ENCODE assay signal across 16 cellular contexts in the genomic region with DNA sequence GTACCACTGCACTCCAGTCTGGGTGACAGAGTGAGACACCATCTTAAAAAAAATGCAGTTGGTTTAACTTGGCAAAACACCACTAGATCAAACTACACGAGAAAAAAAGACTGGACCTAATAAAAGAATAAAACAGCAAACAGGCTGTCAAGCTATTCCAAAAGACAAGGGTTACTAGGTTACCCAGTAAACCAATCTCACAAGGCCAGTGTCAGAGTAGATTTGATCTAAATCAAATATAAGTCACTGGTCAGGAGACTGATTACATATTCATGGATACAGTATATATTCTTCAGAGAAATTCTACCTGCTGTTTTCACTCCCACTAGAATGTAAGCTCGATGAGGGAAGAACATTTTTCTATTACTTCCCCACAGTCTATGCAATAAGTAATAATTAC. TPM values are rescaled to one million over a fixed set of nuclear protein-coding genes. Genes with fewer than 3 reads are reported as not detected.
DNase-seq lines count a peak whose midpoint lies in the region; ATAC-seq, FAIRE-seq and TF ChIP-seq lines count a peak whose summit lies in the region.
"Had no signal": no experiment of that assay in that cellular context is flagged by ENCODE, and none has a peak within 500 bp of the region (broad histone marks: within the 10 kb centered on the region; RNA-seq: fewer than 3 reads in every experiment).

No MANE protein-coding gene starts in this region.

- SMC1A ChIA-PET in GM12878 (lab: Charles Lee; ENCODE audit: uncharacterized antibody, unreplicated experiment): interaction anchor here (0.8 to 1.4 kb wide), 3 partner anchors 9 to 232 kb away, joined by 3 to 4 read pairs (median 3); no protein-coding TSS in a partner anchor

- H3K4me1 ChIP-seq in GM12878 (ENCODE audit: control insufficient read depth, insufficient read depth, low read length) (no peaks in the 10 kb centered on the region; the same call in 1 of the 2 replicates), BE2C (no peaks in the 10 kb centered on the region)

- ATAC-seq in GM12878 (no peak), GM18907 (IDR thresholded peaks at IDR 0.05; ENCODE audit: unreplicated experiment) (no peak), GM21423 (IDR thresholded peaks at IDR 0.05; ENCODE audit: unreplicated experiment) (no peak)
- ATAC-seq: K562; pancreas; stimulated activated effector memory CD8-positive, alpha-beta T cell treated with anti-CD3 and anti-CD28 coated beads, Interleukin-12 subunit alpha, Interleukin-12 subunit beta, amount 100 ng/mL, for 72 hours had no signal

- no peak for TF ChIP-seq EP300 in GM12878 (IDR thresholded peaks at IDR 0.05; ENCODE audit: borderline replicate concordance in 1 of 2, control insufficient read depth in 1 of 2, low read depth in 2 of 2, low read length in 2 of 2)

- H3K4me2 ChIP-seq in GM12878 (ENCODE audit: control insufficient read depth, insufficient read depth): peak overlapping the region; percentile 59; the same call in 1 of the 2 replicates

- no peaks in the 10 kb centered on the region for H3K9me3 ChIP-seq in GM12878 (replicated peaks; ENCODE audit: control insufficient read depth, insufficient read depth, low read length)
- H3K9me3 ChIP-seq in BE2C: no peaks in the 10 kb centered on the region
- H3K9me3 ChIP-seq: left ventricle myocardium inferior, pancreas had no signal

- peak overlapping the region; percentile 99 for H3K4me3 Mint-ChIP-seq in HFFc6
- H3K4me3 Mint-ChIP-seq in mesothelial cell of epicardium: peak overlapping the region; percentile 48
- no peak overlapping the region for H3K4me3 Mint-ChIP-seq in activated CD4-positive, alpha-beta T cell treated with anti-CD3 and anti-CD28 coated beads, Interleukin-2, amount 10 ng/mL, durations not matched to agents 7 days and 5 days

- no peak for DNase-seq in HFFc6
- no peak for DNase-seq in GM12878 (ENCODE audit: low read depth, low spot score)
- DNase-seq in mesothelial cell of epicardium (ENCODE audit: low spot score in 2 of 2, unreplicated experiment in 2 of 2): no peak
- DNase-seq in activated CD4-positive, alpha-beta T cell treated with anti-CD3 and anti-CD28 coated beads, Interleukin-2, amount 10 ng/mL, durations not matched to agents 7 days and 5 days: no peak
- DNase-seq in BE2C: no peak
- DNase-seq: activated CD8-positive, alpha-beta memory T cell treated with anti-CD3 and anti-CD28 coated beads for 24 hours; head of caudate nucleus; left ventricle myocardium inferior; NCI-H2081 treated with DMSO at 0.1 percent for 48 hours; pancreas; T-helper 9 cell had no signal

- H3K36me3 Mint-ChIP-seq in HFFc6 (ENCODE audit: low read depth): peaks cover 26% of the 10 kb centered on the region
- H3K36me3 Mint-ChIP-seq in mesothelial cell of epicardium: peaks cover 13% of the 10 kb centered on the region
- peaks cover 28% of the 10 kb centered on the region for H3K36me3 Mint-ChIP-seq in activated CD4-positive, alpha-beta T cell treated with anti-CD3 and anti-CD28 coated beads, Interleukin-2, amount 10 ng/mL, durations not matched to agents 7 days and 5 days (ENCODE audit: low read depth)

- no peaks in the 10 kb centered on the region for H4K20me1 ChIP-seq in GM12878 (ENCODE audit: control insufficient read depth, insufficient read depth)

- peaks cover 0 to 13% of the 10 kb centered on the region in 2 experiments; a peak in 3 of 4 replicates for H3K36me3 ChIP-seq in GM12878 (ENCODE audit: control insufficient read depth in 2 of 2, insufficient read depth in 2 of 2, low read length in 1 of 2)
- H3K36me3 ChIP-seq in BE2C: peaks cover 31% of the 10 kb centered on the region

- 0 out of 2 replicates have a peak overlapping the region, but pooled peaks have one; percentile 6 for H3K4me3 ChIP-seq in GM12878
- no peak overlapping the region for H3K4me3 ChIP-seq in BE2C (ENCODE audit: low read depth, low read length)
- H3K4me3 ChIP-seq: K562, pancreas had no signal

- H3K79me2 ChIP-seq in GM12878 (ENCODE audit: control insufficient read depth, insufficient read depth, low read length): peaks cover 58% of the 10 kb centered on the region

- TF ChIP-seq CTCF in 22Rv1 (IDR thresholded peaks at IDR 0.05) (no peak), HFFc6 (IDR thresholded peaks at IDR 0.05) (no peak), GM12878 (IDR thresholded peaks at IDR 0.05 in 2 of 3, conservative IDR thresholded peaks at IDR 0.05 in 1 of 3; ENCODE audit: control insufficient read depth in 2 of 3, extremely low read depth in 1 of 3, insufficient read depth in 1 of 3, low read depth in 3 of 3, low read length in 3 of 3) (no peak), mesothelial cell of epicardium (IDR thresholded peaks at IDR 0.05; ENCODE audit: unreplicated experiment) (no peak), BE2C (IDR thresholded peaks at IDR 0.05; ENCODE audit: low read depth, low read length) (no peak)

- WGBS in GM12878 (ENCODE audit: insufficient coverage, insufficient replicate concordance, low lambda C conversion rate, missing lambda C conversion rate): 48% methylated on average over 2 of the region's 2 CpGs

- no peak overlapping the region for H2AFZ ChIP-seq in GM12878 (ENCODE audit: control insufficient read depth, low read depth, low read length)

- H3K27ac Mint-ChIP-seq in HFFc6 (peak overlapping the region; percentile 66), mesothelial cell of epicardium (peak overlapping the region; percentile 67)
- H3K27ac Mint-ChIP-seq in activated CD4-positive, alpha-beta T cell treated with anti-CD3 and anti-CD28 coated beads, Interleukin-2, amount 10 ng/mL, durations not matched to agents 7 days and 5 days: no peak overlapping the region
- H3K27ac Mint-ChIP-seq: stimulated activated effector memory CD8-positive, alpha-beta T cell treated with anti-CD3 and anti-CD28 coated beads, Interleukin-12 subunit alpha, Interleukin-12 subunit beta, amount 100 ng/mL, for 72 hours had no signal

- H3K9me3 Mint-ChIP-seq in HFFc6: no peaks in the 10 kb centered on the region
- H3K9me3 Mint-ChIP-seq in mesothelial cell of epicardium: peaks cover 5% of the 10 kb centered on the region
- no peaks in the 10 kb centered on the region for H3K9me3 Mint-ChIP-seq in activated CD4-positive, alpha-beta T cell treated with anti-CD3 and anti-CD28 coated beads, Interleukin-2, amount 10 ng/mL, durations not matched to agents 7 days and 5 days
- H3K9me3 Mint-ChIP-seq: stimulated activated effector memory CD8-positive, alpha-beta T cell treated with anti-CD3 and anti-CD28 coated beads, Interleukin-12 subunit alpha, Interleukin-12 subunit beta, amount 100 ng/mL, for 72 hours had no signal

- H3K9ac ChIP-seq in GM12878 (ENCODE audit: control insufficient read depth, insufficient read depth, low read length): no peak overlapping the region

- peaks cover 45% of the 10 kb centered on the region for H3K4me1 Mint-ChIP-seq in HFFc6 (ENCODE audit: low read depth)
- peaks cover 38% of the 10 kb centered on the region for H3K4me1 Mint-ChIP-seq in mesothelial cell of epicardium
- H3K4me1 Mint-ChIP-seq in activated CD4-positive, alpha-beta T cell treated with anti-CD3 and anti-CD28 coated beads, Interleukin-2, amount 10 ng/mL, durations not matched to agents 7 days and 5 days: peaks cover 39% of the 10 kb centered on the region

- H3K27ac ChIP-seq in 22Rv1 (peak overlapping the region; percentile 97), GM12878 (ENCODE audit: control insufficient read depth, insufficient read depth) (no peak overlapping the region)
- H3K27ac ChIP-seq: left ventricle myocardium inferior, pancreas had no signal

- RAD21 ChIA-PET in GM12878 (lab: Charles Lee; ENCODE audit: unreplicated experiment): no interaction called here

- CTCF ChIA-PET in GM12878 (lab: Yijun Ruan, JAX): interaction anchor here (0.6 to 1.6 kb wide), 2 partner anchors 22 to 117 kb away, joined by 3 read pairs; no protein-coding TSS in a partner anchor
- CTCF ChIA-PET in activated CD4-positive, alpha-beta T cell treated with anti-CD3 and anti-CD28 coated beads, Interleukin-2, amount 10 ng/mL, durations not matched to agents 7 days and 5 days (lab: Charles Lee): interaction anchor here (0.8 kb wide), 1 partner anchor 13 kb away, joined by 3 read pairs; no protein-coding TSS in a partner anchor

- no peak for TF ChIP-seq RAD21 in GM12878 (IDR thresholded peaks at IDR 0.05; ENCODE audit: insufficient read depth, low read depth, low read length)

- H3K27me3 ChIP-seq in GM12878 (replicated peaks in 1 of 2; ENCODE audit: control insufficient read depth in 2 of 2, insufficient read depth in 2 of 2, low read length in 1 of 2) (no peaks in the 10 kb centered on the region), BE2C (no peaks in the 10 kb centered on the region)
- H3K27me3 ChIP-seq: pancreas had no signal

- no peaks in the 10 kb centered on the region for H3K27me3 Mint-ChIP-seq in HFFc6 (ENCODE audit: insufficient read depth)
- H3K27me3 Mint-ChIP-seq in mesothelial cell of epicardium (ENCODE audit: low read depth): no peaks in the 10 kb centered on the region
- no peaks in the 10 kb centered on the region for H3K27me3 Mint-ChIP-seq in activated CD4-positive, alpha-beta T cell treated with anti-CD3 and anti-CD28 coated beads, Interleukin-2, amount 10 ng/mL, durations not matched to agents 7 days and 5 days

- no peak for TF ChIP-seq POLR2A in GM12878 (IDR thresholded peaks at IDR 0.05; ENCODE audit: low read depth, low read length)

- no TSS peak for BruUV-seq in GM12878 (replicated peaks; lab: Mats Ljungman, UMichigan)

- intact Hi-C loops in GM12878 (cut with micrococcal nuclease; ENCODE audit: unreplicated experiment): no loop called here

- POLR2A ChIA-PET in GM12878 (lab: Charles Lee): interaction anchor here (0.6 kb wide), 1 partner anchor 356 kb away, joined by 3 read pairs; no protein-coding TSS in a partner anchor
- POLR2A ChIA-PET in activated CD4-positive, alpha-beta T cell treated with anti-CD3 and anti-CD28 coated beads, Interleukin-2, amount 10 ng/mL, durations not matched to agents 7 days and 5 days (lab: Charles Lee): no interaction called here

- in situ Hi-C loops in GM12878 (cut with MboI): loop anchor here (25.0 kb wide), 1 partner anchor 1517 kb away; a partner anchor contains a TSS

- no peak for FAIRE-seq in GM12878 (lab: Jason Lieb, UNC)
- FAIRE-seq: K562, pancreas had no signal

RNA-seq across cellular contexts. Expression of a gene that starts 2.5 kb away (rescaled TPM):
- 10 to 100 TPM; 23.7 to 30.8 (median 29.5) TPM for total RNA-seq in HFFc6 (2021; fragmentation: NEBNext Ultra II Directional; extraction: Animal tissue kit (Norgen Biotek cat#: 25700))
- 177 and 186 TPM in 2 replicates for total RNA-seq in GM12878 (2013; cell fraction: nucleolus; rRNA removed)
- total RNA-seq in GM12878 (2014; rRNA removed) (20.9 and 22.1 TPM in 2 replicates), GM12878 (2014; rRNA removed; fragmentation: Illumina TruSeq; extraction: Trizol) (24.0 and 26.8 TPM in 2 replicates), GM12878 (2021) (35.3 and 39.2 TPM in 2 replicates), mesothelial cell of epicardium (39.7 to 42.7 TPM (median 42.0 TPM) in 3 replicates)
- polyA plus RNA-seq in GM12878 (2011; ENCODE audit: low read depth): 13.0 TPM
- polyA plus RNA-seq in GM12878 (2011; rRNA removed) (25.9 and 31.0 TPM in 2 replicates), GM12878 (2014; fragmentation: Illumina TruSeq; extraction: Trizol) (28.3 and 35.8 TPM in 2 replicates), GM12878 (2014; fragmentation: Nextera tagmentation; extraction: Ambion mirVana) (10 to 100 TPM; 11.3 to 13.1 TPM), GM12878 (2014; rRNA removed) (16.2 and 16.4 TPM in 2 replicates), GM12878 (2016; fragmentation: Nextera tagmentation; extraction: Ambion mirVana) (10 to 100 TPM; 18.2 to 25.1 TPM)
- 13.6 and 13.7 TPM in 2 replicates for polyA plus RNA-seq in GM12878 (2011; cell fraction: cytosol; rRNA removed)
- polyA plus RNA-seq in GM12878 (2011; cell fraction: nucleus; rRNA removed): 35.0 and 42.1 TPM in 2 replicates
- polyA plus RNA-seq in GM12878 (2012): 14.3 and 18.8 TPM in 2 replicates
- polyA minus RNA-seq in GM12878 (2011; rRNA and poly(A)+ RNA removed): 32.4 and 33.4 TPM in 2 replicates
- polyA minus RNA-seq in GM12878 (2011; cell fraction: cytosol; rRNA and poly(A)+ RNA removed): 10.0 and 12.9 TPM in 2 replicates
- polyA minus RNA-seq in GM12878 (2011; cell fraction: nucleus; rRNA and poly(A)+ RNA removed): 28.3 and 33.8 TPM in 2 replicates
- total RNA-seq in activated CD4-positive, alpha-beta T cell treated with anti-CD3 and anti-CD28 coated beads, Interleukin-2, amount 10 ng/mL, durations not matched to agents 7 days and 5 days: 10 to 100 TPM; 28.3 to 32.1 TPM
- polyA plus RNA-seq in BE2C (2012; ENCODE audit: insufficient read depth, insufficient read length, low read depth): 11.9 TPM

RNA-seq across cellular contexts. Expression of a gene that starts 2.7 kb away (rescaled TPM):
- 10 to 100 TPM; 37.7 to 43.5 (median 40.1) TPM for total RNA-seq in HFFc6 (2021; fragmentation: NEBNext Ultra II Directional; extraction: Animal tissue kit (Norgen Biotek cat#: 25700))
- 62.9 and 65.0 TPM in 2 replicates for total RNA-seq in GM12878 (2013; cell fraction: nucleolus; rRNA removed)
- total RNA-seq in GM12878 (2014; rRNA removed) (31.1 and 38.6 TPM in 2 replicates), GM12878 (2014; rRNA removed; fragmentation: Illumina TruSeq; extraction: Trizol) (32.7 and 34.1 TPM in 2 replicates), GM12878 (2021) (22.9 and 25.6 TPM in 2 replicates), mesothelial cell of epicardium (55.9 to 56.1 TPM (median 56.1 TPM) in 3 replicates)
- polyA plus RNA-seq in GM12878 (2011; ENCODE audit: low read depth): 17.4 TPM
- polyA plus RNA-seq in GM12878 (2011; rRNA removed) (23.9 and 35.2 TPM in 2 replicates), GM12878 (2014; fragmentation: Illumina TruSeq; extraction: Trizol) (33.4 and 40.8 TPM in 2 replicates), GM12878 (2014; fragmentation: Nextera tagmentation; extraction: Ambion mirVana) (10 to 100 TPM; 33.4 to 53.2 TPM), GM12878 (2014; rRNA removed) (17.4 and 18.2 TPM in 2 replicates), GM12878 (2016; fragmentation: Nextera tagmentation; extraction: Ambion mirVana) (10 to 100 TPM; 40.9 to 49.2 TPM)
- 13.8 and 14.4 TPM in 2 replicates for polyA plus RNA-seq in GM12878 (2011; cell fraction: cytosol; rRNA removed)
- polyA plus RNA-seq in GM12878 (2011; cell fraction: nucleus; rRNA removed): 15.2 and 16.7 TPM in 2 replicates
- polyA plus RNA-seq in GM12878 (2012): 17.0 and 21.2 TPM in 2 replicates
- 26.5 and 28.2 TPM in 2 replicates for polyA minus RNA-seq in GM12878 (2011; rRNA and poly(A)+ RNA removed)
- 10.2 and 11.5 TPM in 2 replicates for polyA minus RNA-seq in GM12878 (2011; cell fraction: cytosol; rRNA and poly(A)+ RNA removed)
- polyA minus RNA-seq in GM12878 (2011; cell fraction: nucleus; rRNA and poly(A)+ RNA removed): 14.6 and 25.7 TPM in 2 replicates
- total RNA-seq in activated CD4-positive, alpha-beta T cell treated with anti-CD3 and anti-CD28 coated beads, Interleukin-2, amount 10 ng/mL, durations not matched to agents 7 days and 5 days: 10 to 100 TPM; 37.7 to 38.0 TPM
- 36.8 TPM for polyA plus RNA-seq in BE2C (2012; ENCODE audit: insufficient read depth, insufficient read length, low read depth)
